8 cellular contexts compared by ENCODE assay signal in genomic region chr22:17777005-17777716, GRCh38. TPM values are rescaled to one million over a fixed set of nuclear protein-coding genes. Genes with fewer than 3 reads are reported as not detected.
DNase-seq lines count a peak whose midpoint lies in the region; ATAC-seq lines count a peak whose summit lies in the region.

No MANE protein-coding gene starts in this region.

- peak; percentile 30 for ATAC-seq in HG03097 (IDR thresholded peaks at IDR 0.05; ENCODE audit: low FRiP score, unreplicated experiment)
- peak; percentile 36 to 46 for ATAC-seq in activated CD4-positive, CD25-positive, alpha-beta regulatory T cell treated with anti-CD3 and anti-CD28 coated beads, Interleukin-2, amount 50 U/mL, for 24 hours

- DNase-seq in Daoy (ENCODE audit: low read depth) (peak; percentile 47), NCI-H2081 treated with DMSO at 0.1 percent for 48 hours (lab: John Stamatoyannopoulos, UW) (no peak), LoVo (ENCODE audit: low spot score) (no peak), NCI-H2227 (lab: John Stamatoyannopoulos, UW; ENCODE audit: unreplicated experiment) (no peak)
- peak; percentile 37 for DNase-seq in effector CD8-positive, alpha-beta T cell (lab: John Stamatoyannopoulos, UW)
- peak; percentile 58 for DNase-seq in stimulated activated CD4-positive, alpha-beta T cell treated with anti-CD3 and anti-CD28 coated beads, Interleukin-4, amount 100 ng/mL, for 1 hour

RNA-seq across cellular contexts. Expression of gene BID, which starts 2.9 kb away (rescaled TPM):
- 133 and 164 TPM in 2 replicates for total RNA-seq in Daoy (2014; rRNA removed; shearing (Covaris generic))

Comparison
In these comparisons a context has a peak if more than half of its experiments do, and no peak if none do; other contexts are left out.
1. DNase-seq: peak in Daoy (single experiment), effector CD8-positive, alpha-beta T cell (single experiment) and stimulated activated CD4-positive, alpha-beta T cell treated with anti-CD3 and anti-CD28 coated beads, Interleukin-4, amount 100 ng/mL, for 1 hour (single experiment); none in NCI-H2081 treated with DMSO at 0.1 percent for 48 hours (single experiment), LoVo (single experiment) and NCI-H2227 (single experiment).